ENCODE assay signal across 1 cellular context in the genomic region with DNA sequence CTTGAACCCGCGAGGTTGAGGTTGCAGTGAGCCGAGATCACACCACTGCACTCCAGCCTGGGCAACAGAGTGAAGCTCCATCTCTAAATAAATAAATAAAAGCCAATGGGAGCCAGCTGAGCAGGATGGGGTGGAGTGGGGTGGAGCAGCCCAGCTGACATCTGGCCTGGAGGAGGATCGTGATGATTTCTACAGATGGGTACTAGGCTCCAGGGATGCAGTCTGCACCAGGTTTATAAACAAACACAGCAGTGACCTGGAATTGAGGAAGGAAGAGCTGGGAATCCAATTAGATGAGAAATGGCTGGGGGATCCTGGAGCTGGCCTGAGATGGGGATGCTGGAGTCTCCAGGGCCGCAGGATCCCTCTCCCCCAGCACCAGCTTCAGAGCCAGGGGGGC.
TF ChIP-seq lines count a peak whose summit lies in the region.

No MANE protein-coding gene starts in this region.

TF ChIP-seq in H1, 55 proteins besides CTCF, POLR2A, EP300 and RAD21:
- no peak for TF ChIP-seq YY1 (IDR thresholded peaks at IDR 0.05; ENCODE audit: low read depth, low read length)
- TF ChIP-seq SIX5 (IDR thresholded peaks at IDR 0.05; ENCODE audit: low read depth, low read length): no peak
- no peak for TF ChIP-seq RNF2 (IDR thresholded peaks at IDR 0.05; ENCODE audit: borderline replicate concordance, low read depth, low read length, missing control alignments, poor library complexity, severe bottlenecking)
- no peak for TF ChIP-seq EGR1 (IDR thresholded peaks at IDR 0.05; ENCODE audit: borderline replicate concordance, low read depth, low read length)
- TF ChIP-seq, protein P1, sequence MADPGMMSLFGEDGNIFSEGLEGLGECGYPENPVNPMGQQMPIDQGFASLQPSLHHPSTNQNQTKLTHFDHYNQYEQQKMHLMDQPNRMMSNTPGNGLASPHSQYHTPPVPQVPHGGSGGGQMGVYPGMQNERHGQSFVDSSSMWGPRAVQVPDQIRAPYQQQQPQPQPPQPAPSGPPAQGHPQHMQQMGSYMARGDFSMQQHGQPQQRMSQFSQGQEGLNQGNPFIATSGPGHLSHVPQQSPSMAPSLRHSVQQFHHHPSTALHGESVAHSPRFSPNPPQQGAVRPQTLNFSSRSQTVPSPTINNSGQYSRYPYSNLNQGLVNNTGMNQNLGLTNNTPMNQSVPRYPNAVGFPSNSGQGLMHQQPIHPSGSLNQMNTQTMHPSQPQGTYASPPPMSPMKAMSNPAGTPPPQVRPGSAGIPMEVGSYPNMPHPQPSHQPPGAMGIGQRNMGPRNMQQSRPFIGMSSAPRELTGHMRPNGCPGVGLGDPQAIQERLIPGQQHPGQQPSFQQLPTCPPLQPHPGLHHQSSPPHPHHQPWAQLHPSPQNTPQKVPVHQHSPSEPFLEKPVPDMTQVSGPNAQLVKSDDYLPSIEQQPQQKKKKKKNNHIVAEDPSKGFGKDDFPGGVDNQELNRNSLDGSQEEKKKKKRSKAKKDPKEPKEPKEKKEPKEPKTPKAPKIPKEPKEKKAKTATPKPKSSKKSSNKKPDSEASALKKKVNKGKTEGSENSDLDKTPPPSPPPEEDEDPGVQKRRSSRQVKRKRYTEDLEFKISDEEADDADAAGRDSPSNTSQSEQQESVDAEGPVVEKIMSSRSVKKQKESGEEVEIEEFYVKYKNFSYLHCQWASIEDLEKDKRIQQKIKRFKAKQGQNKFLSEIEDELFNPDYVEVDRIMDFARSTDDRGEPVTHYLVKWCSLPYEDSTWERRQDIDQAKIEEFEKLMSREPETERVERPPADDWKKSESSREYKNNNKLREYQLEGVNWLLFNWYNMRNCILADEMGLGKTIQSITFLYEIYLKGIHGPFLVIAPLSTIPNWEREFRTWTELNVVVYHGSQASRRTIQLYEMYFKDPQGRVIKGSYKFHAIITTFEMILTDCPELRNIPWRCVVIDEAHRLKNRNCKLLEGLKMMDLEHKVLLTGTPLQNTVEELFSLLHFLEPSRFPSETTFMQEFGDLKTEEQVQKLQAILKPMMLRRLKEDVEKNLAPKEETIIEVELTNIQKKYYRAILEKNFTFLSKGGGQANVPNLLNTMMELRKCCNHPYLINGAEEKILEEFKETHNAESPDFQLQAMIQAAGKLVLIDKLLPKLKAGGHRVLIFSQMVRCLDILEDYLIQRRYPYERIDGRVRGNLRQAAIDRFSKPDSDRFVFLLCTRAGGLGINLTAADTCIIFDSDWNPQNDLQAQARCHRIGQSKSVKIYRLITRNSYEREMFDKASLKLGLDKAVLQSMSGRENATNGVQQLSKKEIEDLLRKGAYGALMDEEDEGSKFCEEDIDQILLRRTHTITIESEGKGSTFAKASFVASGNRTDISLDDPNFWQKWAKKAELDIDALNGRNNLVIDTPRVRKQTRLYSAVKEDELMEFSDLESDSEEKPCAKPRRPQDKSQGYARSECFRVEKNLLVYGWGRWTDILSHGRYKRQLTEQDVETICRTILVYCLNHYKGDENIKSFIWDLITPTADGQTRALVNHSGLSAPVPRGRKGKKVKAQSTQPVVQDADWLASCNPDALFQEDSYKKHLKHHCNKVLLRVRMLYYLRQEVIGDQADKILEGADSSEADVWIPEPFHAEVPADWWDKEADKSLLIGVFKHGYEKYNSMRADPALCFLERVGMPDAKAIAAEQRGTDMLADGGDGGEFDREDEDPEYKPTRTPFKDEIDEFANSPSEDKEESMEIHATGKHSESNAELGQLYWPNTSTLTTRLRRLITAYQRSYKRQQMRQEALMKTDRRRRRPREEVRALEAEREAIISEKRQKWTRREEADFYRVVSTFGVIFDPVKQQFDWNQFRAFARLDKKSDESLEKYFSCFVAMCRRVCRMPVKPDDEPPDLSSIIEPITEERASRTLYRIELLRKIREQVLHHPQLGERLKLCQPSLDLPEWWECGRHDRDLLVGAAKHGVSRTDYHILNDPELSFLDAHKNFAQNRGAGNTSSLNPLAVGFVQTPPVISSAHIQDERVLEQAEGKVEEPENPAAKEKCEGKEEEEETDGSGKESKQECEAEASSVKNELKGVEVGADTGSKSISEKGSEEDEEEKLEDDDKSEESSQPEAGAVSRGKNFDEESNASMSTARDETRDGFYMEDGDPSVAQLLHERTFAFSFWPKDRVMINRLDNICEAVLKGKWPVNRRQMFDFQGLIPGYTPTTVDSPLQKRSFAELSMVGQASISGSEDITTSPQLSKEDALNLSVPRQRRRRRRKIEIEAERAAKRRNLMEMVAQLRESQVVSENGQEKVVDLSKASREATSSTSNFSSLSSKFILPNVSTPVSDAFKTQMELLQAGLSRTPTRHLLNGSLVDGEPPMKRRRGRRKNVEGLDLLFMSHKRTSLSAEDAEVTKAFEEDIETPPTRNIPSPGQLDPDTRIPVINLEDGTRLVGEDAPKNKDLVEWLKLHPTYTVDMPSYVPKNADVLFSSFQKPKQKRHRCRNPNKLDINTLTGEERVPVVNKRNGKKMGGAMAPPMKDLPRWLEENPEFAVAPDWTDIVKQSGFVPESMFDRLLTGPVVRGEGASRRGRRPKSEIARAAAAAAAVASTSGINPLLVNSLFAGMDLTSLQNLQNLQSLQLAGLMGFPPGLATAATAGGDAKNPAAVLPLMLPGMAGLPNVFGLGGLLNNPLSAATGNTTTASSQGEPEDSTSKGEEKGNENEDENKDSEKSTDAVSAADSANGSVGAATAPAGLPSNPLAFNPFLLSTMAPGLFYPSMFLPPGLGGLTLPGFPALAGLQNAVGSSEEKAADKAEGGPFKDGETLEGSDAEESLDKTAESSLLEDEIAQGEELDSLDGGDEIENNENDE (IDR thresholded peaks at IDR 0.05; ENCODE audit: insufficient replicate concordance, low read length): no peak
- no peak for TF ChIP-seq HDAC2 (IDR thresholded peaks at IDR 0.05; ENCODE audit: borderline replicate concordance in 1 of 2, low read depth in 2 of 2, low read length in 2 of 2)
- no peak for TF ChIP-seq SP1 (IDR thresholded peaks at IDR 0.05; ENCODE audit: low read depth, low read length)
- no peak for TF ChIP-seq NRF1 (IDR thresholded peaks at IDR 0.05; ENCODE audit: low read depth, low read length)
- TF ChIP-seq ASH2L (IDR thresholded peaks at IDR 0.05; ENCODE audit: low read length): no peak
- TF ChIP-seq PHF8 (conservative IDR thresholded peaks at IDR 0.05; ENCODE audit: low read depth, low read length): no peak
- no peak for TF ChIP-seq TBP (IDR thresholded peaks at IDR 0.05; ENCODE audit: low read depth, low read length)
- no peak for TF ChIP-seq SRF (IDR thresholded peaks at IDR 0.05; ENCODE audit: low read depth, low read length)
- no peak for TF ChIP-seq ZNF274 (IDR thresholded peaks at IDR 0.05; ENCODE audit: borderline replicate concordance, extremely low read depth, low read length)
- TF ChIP-seq NANOG (IDR thresholded peaks at IDR 0.05; ENCODE audit: insufficient read depth, low read depth, low read length, poor library complexity, severe bottlenecking): no peak
